ENCODE assay signal across 1 cellular context in the genomic region with DNA sequence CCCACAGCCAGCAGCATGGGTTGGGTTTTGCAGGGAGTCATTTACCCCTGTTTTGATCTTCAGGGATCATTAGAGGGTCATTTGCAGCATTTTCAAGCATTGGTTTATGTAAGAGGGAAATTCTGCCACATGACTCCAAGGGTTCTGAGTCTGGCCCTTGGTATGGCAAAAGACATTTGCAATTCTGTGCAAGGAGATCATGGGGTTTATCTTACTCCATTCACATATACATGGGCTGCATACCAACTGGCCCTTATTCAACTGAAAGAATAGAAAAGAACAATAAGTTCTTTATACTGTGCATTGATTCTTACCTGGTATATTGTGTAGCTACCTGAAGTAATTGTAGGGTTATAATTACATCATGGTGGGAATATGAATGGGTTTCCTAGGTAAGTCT.
TF ChIP-seq lines count a peak whose summit lies in the region.

No MANE protein-coding gene starts in this region.

TF ChIP-seq in GM23338, 12 proteins besides CTCF, POLR2A, EP300 and RAD21 (continued from another document):
- TF ChIP-seq, protein P1, sequence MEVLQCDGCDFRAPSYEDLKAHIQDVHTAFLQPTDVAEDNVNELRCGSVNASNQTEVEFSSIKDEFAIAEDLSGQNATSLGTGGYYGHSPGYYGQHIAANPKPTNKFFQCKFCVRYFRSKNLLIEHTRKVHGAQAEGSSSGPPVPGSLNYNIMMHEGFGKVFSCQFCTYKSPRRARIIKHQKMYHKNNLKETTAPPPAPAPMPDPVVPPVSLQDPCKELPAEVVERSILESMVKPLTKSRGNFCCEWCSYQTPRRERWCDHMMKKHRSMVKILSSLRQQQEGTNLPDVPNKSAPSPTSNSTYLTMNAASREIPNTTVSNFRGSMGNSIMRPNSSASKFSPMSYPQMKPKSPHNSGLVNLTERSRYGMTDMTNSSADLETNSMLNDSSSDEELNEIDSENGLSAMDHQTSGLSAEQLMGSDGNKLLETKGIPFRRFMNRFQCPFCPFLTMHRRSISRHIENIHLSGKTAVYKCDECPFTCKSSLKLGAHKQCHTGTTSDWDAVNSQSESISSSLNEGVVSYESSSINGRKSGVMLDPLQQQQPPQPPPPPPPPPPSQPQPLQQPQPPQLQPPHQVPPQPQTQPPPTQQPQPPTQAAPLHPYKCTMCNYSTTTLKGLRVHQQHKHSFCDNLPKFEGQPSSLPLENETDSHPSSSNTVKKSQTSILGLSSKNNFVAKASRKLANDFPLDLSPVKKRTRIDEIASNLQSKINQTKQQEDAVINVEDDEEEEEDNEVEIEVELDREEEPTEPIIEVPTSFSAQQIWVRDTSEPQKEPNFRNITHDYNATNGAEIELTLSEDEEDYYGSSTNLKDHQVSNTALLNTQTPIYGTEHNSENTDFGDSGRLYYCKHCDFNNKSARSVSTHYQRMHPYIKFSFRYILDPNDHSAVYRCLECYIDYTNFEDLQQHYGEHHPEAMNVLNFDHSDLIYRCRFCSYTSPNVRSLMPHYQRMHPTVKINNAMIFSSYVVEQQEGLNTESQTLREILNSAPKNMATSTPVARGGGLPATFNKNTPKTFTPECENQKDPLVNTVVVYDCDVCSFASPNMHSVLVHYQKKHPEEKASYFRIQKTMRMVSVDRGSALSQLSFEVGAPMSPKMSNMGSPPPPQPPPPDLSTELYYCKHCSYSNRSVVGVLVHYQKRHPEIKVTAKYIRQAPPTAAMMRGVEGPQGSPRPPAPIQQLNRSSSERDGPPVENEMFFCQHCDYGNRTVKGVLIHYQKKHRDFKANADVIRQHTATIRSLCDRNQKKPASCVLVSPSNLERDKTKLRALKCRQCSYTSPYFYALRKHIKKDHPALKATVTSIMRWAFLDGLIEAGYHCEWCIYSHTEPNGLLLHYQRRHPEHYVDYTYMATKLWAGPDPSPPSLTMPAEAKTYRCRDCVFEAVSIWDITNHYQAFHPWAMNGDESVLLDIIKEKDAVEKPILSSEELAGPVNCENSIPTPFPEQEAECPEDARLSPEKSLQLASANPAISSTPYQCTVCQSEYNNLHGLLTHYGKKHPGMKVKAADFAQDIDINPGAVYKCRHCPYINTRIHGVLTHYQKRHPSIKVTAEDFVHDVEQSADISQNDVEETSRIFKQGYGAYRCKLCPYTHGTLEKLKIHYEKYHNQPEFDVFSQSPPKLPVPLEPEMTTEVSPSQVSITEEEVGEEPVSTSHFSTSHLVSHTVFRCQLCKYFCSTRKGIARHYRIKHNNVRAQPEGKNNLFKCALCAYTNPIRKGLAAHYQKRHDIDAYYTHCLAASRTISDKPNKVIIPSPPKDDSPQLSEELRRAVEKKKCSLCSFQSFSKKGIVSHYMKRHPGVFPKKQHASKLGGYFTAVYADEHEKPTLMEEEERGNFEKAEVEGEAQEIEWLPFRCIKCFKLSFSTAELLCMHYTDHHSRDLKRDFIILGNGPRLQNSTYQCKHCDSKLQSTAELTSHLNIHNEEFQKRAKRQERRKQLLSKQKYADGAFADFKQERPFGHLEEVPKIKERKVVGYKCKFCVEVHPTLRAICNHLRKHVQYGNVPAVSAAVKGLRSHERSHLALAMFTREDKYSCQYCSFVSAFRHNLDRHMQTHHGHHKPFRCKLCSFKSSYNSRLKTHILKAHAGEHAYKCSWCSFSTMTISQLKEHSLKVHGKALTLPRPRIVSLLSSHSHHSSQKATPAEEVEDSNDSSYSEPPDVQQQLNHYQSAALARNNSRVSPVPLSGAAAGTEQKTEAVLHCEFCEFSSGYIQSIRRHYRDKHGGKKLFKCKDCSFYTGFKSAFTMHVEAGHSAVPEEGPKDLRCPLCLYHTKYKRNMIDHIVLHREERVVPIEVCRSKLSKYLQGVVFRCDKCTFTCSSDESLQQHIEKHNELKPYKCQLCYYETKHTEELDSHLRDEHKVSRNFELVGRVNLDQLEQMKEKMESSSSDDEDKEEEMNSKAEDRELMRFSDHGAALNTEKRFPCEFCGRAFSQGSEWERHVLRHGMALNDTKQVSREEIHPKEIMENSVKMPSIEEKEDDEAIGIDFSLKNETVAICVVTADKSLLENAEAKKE (CRISPR knock-in tag; IDR thresholded peaks at IDR 0.05): no peak
- TF ChIP-seq POLR2AphosphoS5 (IDR thresholded peaks at IDR 0.05; ENCODE audit: low read depth) (no peak), STAT1 (IDR thresholded peaks at IDR 0.05; ENCODE audit: unreplicated experiment) (no peak), ETS1 (IDR thresholded peaks at IDR 0.05) (no peak)
